19 cellular contexts compared by ENCODE assay signal in the genomic region with DNA sequence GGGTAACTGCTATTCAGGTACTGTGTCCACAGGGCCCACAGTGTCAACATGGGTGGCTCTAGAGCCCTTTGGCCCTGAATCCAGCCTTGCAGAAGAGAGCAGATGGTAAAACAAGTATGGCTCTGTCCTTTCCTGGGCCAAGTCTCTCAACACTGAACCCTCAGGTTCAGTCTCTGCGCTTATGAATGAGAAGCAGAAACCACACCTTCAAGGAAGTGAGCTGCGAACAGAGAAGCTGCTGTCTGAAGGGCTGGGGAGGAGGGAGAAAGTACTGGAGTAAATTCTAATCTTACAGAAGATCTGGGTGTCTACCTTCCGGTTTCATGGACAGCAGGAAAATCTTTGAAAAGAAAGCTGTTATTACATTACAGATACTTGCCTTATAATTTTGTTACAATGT. TPM values are rescaled to one million over a fixed set of nuclear protein-coding genes. Genes with fewer than 3 reads are reported as not detected.
DNase-seq lines count a peak whose midpoint lies in the region; ATAC-seq and TF ChIP-seq lines count a peak whose summit lies in the region.
"Had no signal": no experiment of that assay in that cellular context is flagged by ENCODE, and none has a peak within 500 bp of the region (broad histone marks: within the 10 kb centered on the region; RNA-seq: fewer than 3 reads in every experiment).

No MANE protein-coding gene starts in this region.

- no peak for DNase-seq in activated CD8-positive, alpha-beta memory T cell treated with anti-CD3 and anti-CD28 coated beads, Interleukin-2, amount 10 ng/mL, durations not matched to agents 7 days and 5 days
- no peak for DNase-seq in activated CD8-positive, alpha-beta memory T cell treated with anti-CD3 and anti-CD28 coated beads for 24 hours
- no peak for DNase-seq in Calu3
- DNase-seq in naive thymus-derived CD8-positive, alpha-beta T cell, result no peak
- no peak for DNase-seq in Kasumi-1 (lab: John Stamatoyannopoulos, UW)
- DNase-seq in left lobe of liver (ENCODE audit: low spot score), result no peak
- DNase-seq: activated CD4-positive, CD25-positive, alpha-beta regulatory T cell; anterior cingulate cortex; cerebellar nuclear complex; GDM1; NCI-H2029; NCI-H510A; retina; Right ventricle myocardium superior; T-helper 1 cell had no signal

- no peak overlapping the region for H3K4me3 Mint-ChIP-seq in activated CD8-positive, alpha-beta memory T cell treated with anti-CD3 and anti-CD28 coated beads, Interleukin-2, amount 10 ng/mL, durations not matched to agents 7 days and 5 days
- peak overlapping the region; percentile 32 for H3K4me3 Mint-ChIP-seq in Calu3 (ENCODE audit: low read depth, unreplicated experiment)
- peak overlapping the region; percentile 95 for H3K4me3 Mint-ChIP-seq in activated T-helper 17 cell treated with anti-CD3 and anti-CD28 coated beads, Interleukin-2, amount 50 U/mL, for 72 hours
- H3K4me3 Mint-ChIP-seq in naive thymus-derived CD8-positive, alpha-beta T cell, result peak overlapping the region; percentile 43 to 79 (median 62)
- H3K4me3 Mint-ChIP-seq: endodermal cell had no signal

- no peak for TF ChIP-seq CTCF in Calu3 (IDR thresholded peaks at IDR 0.05; ENCODE audit: unreplicated experiment)

- BruUV-seq in Calu3 (replicated peaks; lab: Mats Ljungman, UMichigan), result no TSS peak

- ATAC-seq in activated CD8-positive, alpha-beta memory T cell treated with anti-CD3 and anti-CD28 coated beads, Interleukin-2, amount 10 ng/mL, durations not matched to agents 7 days and 5 days, result no peak
- ATAC-seq in activated T-helper 17 cell treated with anti-CD3 and anti-CD28 coated beads, Interleukin-2, amount 50 U/mL, for 72 hours (replicated peaks), result no peak
- ATAC-seq in naive thymus-derived CD8-positive, alpha-beta T cell, result no peak
- ATAC-seq in GM19324 (IDR thresholded peaks at IDR 0.05; ENCODE audit: low FRiP score, unreplicated experiment) (no peak), left lobe of liver (no peak)

- peak overlapping the region; percentile 12 for H3K27ac Mint-ChIP-seq in activated CD8-positive, alpha-beta memory T cell treated with anti-CD3 and anti-CD28 coated beads, Interleukin-2, amount 10 ng/mL, durations not matched to agents 7 days and 5 days
- H3K27ac Mint-ChIP-seq in Calu3 (ENCODE audit: unreplicated experiment), result no peak overlapping the region
- H3K27ac Mint-ChIP-seq in activated T-helper 17 cell treated with anti-CD3 and anti-CD28 coated beads, Interleukin-2, amount 50 U/mL, for 72 hours, result peak overlapping the region; percentile 80
- H3K27ac Mint-ChIP-seq in naive thymus-derived CD8-positive, alpha-beta T cell, result peak overlapping the region; percentile 15 to 92 (median 80)
- H3K27ac Mint-ChIP-seq: endodermal cell had no signal

- peaks cover 55% of the 10 kb centered on the region for H3K36me3 Mint-ChIP-seq in activated CD8-positive, alpha-beta memory T cell treated with anti-CD3 and anti-CD28 coated beads, Interleukin-2, amount 10 ng/mL, durations not matched to agents 7 days and 5 days
- peaks cover 79% of the 10 kb centered on the region for H3K36me3 Mint-ChIP-seq in Calu3 (ENCODE audit: insufficient read depth, unreplicated experiment)
- H3K36me3 Mint-ChIP-seq in activated T-helper 17 cell treated with anti-CD3 and anti-CD28 coated beads, Interleukin-2, amount 50 U/mL, for 72 hours (ENCODE audit: low read depth), result peaks cover 94% of the 10 kb centered on the region
- H3K36me3 Mint-ChIP-seq in naive thymus-derived CD8-positive, alpha-beta T cell, result peaks cover 0 to 65% (median 14%) of the 10 kb centered on the region in 3 donors

- CTCF ChIA-PET in activated CD8-positive, alpha-beta memory T cell treated with anti-CD3 and anti-CD28 coated beads, Interleukin-2, amount 10 ng/mL, durations not matched to agents 7 days and 5 days (lab: Charles Lee), result no interaction called here
- CTCF ChIA-PET in Calu3 (lab: Charles Lee), result no interaction called here

- H3K27me3 Mint-ChIP-seq in activated CD8-positive, alpha-beta memory T cell treated with anti-CD3 and anti-CD28 coated beads, Interleukin-2, amount 10 ng/mL, durations not matched to agents 7 days and 5 days, result no peaks in the 10 kb centered on the region
- H3K27me3 Mint-ChIP-seq in Calu3 (ENCODE audit: unreplicated experiment), result no peaks in the 10 kb centered on the region
- no peaks in the 10 kb centered on the region for H3K27me3 Mint-ChIP-seq in activated T-helper 17 cell treated with anti-CD3 and anti-CD28 coated beads, Interleukin-2, amount 50 U/mL, for 72 hours
- H3K27me3 Mint-ChIP-seq in naive thymus-derived CD8-positive, alpha-beta T cell, result no peaks in the 10 kb centered on the region

- H3K9me3 Mint-ChIP-seq in activated CD8-positive, alpha-beta memory T cell treated with anti-CD3 and anti-CD28 coated beads, Interleukin-2, amount 10 ng/mL, durations not matched to agents 7 days and 5 days (ENCODE audit: low read depth), result no peaks in the 10 kb centered on the region
- H3K9me3 Mint-ChIP-seq in Calu3 (ENCODE audit: low read depth, unreplicated experiment), result no peaks in the 10 kb centered on the region
- H3K9me3 Mint-ChIP-seq in activated T-helper 17 cell treated with anti-CD3 and anti-CD28 coated beads, Interleukin-2, amount 50 U/mL, for 72 hours, result no peaks in the 10 kb centered on the region
- peaks cover 0 to 1% (median 0%) of the 10 kb centered on the region in 9 donors for H3K9me3 Mint-ChIP-seq in naive thymus-derived CD8-positive, alpha-beta T cell
- H3K9me3 Mint-ChIP-seq: endodermal cell had no signal

- intact Hi-C loops in Calu3 (cut with micrococcal nuclease; ENCODE audit: unreplicated experiment), result no loop called here

- peaks cover 44% of the 10 kb centered on the region for H3K4me1 Mint-ChIP-seq in activated CD8-positive, alpha-beta memory T cell treated with anti-CD3 and anti-CD28 coated beads, Interleukin-2, amount 10 ng/mL, durations not matched to agents 7 days and 5 days
- H3K4me1 Mint-ChIP-seq in Calu3 (ENCODE audit: low read depth, unreplicated experiment), result peaks cover 31% of the 10 kb centered on the region
- peaks cover 21% of the 10 kb centered on the region for H3K4me1 Mint-ChIP-seq in activated T-helper 17 cell treated with anti-CD3 and anti-CD28 coated beads, Interleukin-2, amount 50 U/mL, for 72 hours
- H3K4me1 Mint-ChIP-seq in naive thymus-derived CD8-positive, alpha-beta T cell, result peaks cover 19 to 75% (median 52%) of the 10 kb centered on the region in 4 donors

- POLR2A ChIA-PET in naive thymus-derived CD8-positive, alpha-beta T cell (lab: Charles Lee), result no interaction called here

RNA-seq across cellular contexts. Expression of gene TBRG4, which starts 4.1 kb away (rescaled TPM):
- total RNA-seq in activated CD8-positive, alpha-beta memory T cell treated with anti-CD3 and anti-CD28 coated beads, Interleukin-2, amount 10 ng/mL, durations not matched to agents 7 days and 5 days, result 100 to 1,000 TPM; 121 to 152 TPM
- total RNA-seq in Calu3 (2022) (191 and 199 TPM in 2 replicates), left lobe of liver (40.2 TPM)
- 100 to 1,000 TPM; 119 to 177 TPM for total RNA-seq in activated T-helper 17 cell treated with anti-CD3 and anti-CD28 coated beads, Interleukin-2, amount 50 U/mL, for 72 hours
- 100 to 1,000 TPM; 154 to 167 TPM for total RNA-seq in naive thymus-derived CD8-positive, alpha-beta T cell
- polyA plus RNA-seq in naive thymus-derived CD8-positive, alpha-beta T cell, result 10 to 100 TPM; 51.3 to 95.7 (median 69.0) TPM

RNA-seq across cellular contexts. Expression of gene NACAD, which starts 18.6 kb away (rescaled TPM):
- total RNA-seq in activated CD8-positive, alpha-beta memory T cell treated with anti-CD3 and anti-CD28 coated beads, Interleukin-2, amount 10 ng/mL, durations not matched to agents 7 days and 5 days, result under 1 TPM; 0.09 to 0.35 TPM
- total RNA-seq in Calu3 (2022) (0.90 and 1.0 TPM in 2 replicates), left lobe of liver (0.05 TPM)
- 1 to 10 TPM in 1 of 2 donors, under 1 TPM in 1; 0.71 to 1.3 TPM for total RNA-seq in activated T-helper 17 cell treated with anti-CD3 and anti-CD28 coated beads, Interleukin-2, amount 50 U/mL, for 72 hours
- under 1 TPM; 0.13 to 0.16 TPM for total RNA-seq in naive thymus-derived CD8-positive, alpha-beta T cell
- polyA plus RNA-seq in naive thymus-derived CD8-positive, alpha-beta T cell, result under 1 TPM; 0.06 to 0.15 (median 0.15) TPM

RNA-seq across cellular contexts. Expression of gene RAMP3, which starts 50.2 kb away (rescaled TPM):
- total RNA-seq in activated CD8-positive, alpha-beta memory T cell treated with anti-CD3 and anti-CD28 coated beads, Interleukin-2, amount 10 ng/mL, durations not matched to agents 7 days and 5 days, result not detected
- not detected in 2 replicates for total RNA-seq in Calu3 (2022)
- total RNA-seq in activated T-helper 17 cell treated with anti-CD3 and anti-CD28 coated beads, Interleukin-2, amount 50 U/mL, for 72 hours, result not detected
- not detected for total RNA-seq in naive thymus-derived CD8-positive, alpha-beta T cell
- not detected for polyA plus RNA-seq in naive thymus-derived CD8-positive, alpha-beta T cell
- total RNA-seq in left lobe of liver, result 5.8 TPM
- total RNA-seq: endodermal cell had no signal
- polyA plus RNA-seq: keratinocyte had no signal
